In genomic region chr4:112145326-112145819, GRCh38 we compare ENCODE assay signal across 1 cellular context.
TF ChIP-seq lines count a peak whose summit lies in the region.

TSS of gene FAM241A (plus strand) at chr4:112145454. CDS start at chr4:112145581, 127 bp downstream.

TF ChIP-seq in K562, 482 proteins besides CTCF, POLR2A, EP300 and RAD21 (continued from another document and continues in another):
- no peak for TF ChIP-seq THRA (IDR thresholded peaks at IDR 0.05)
- TF ChIP-seq ZSCAN32 (CRISPR knock-in tag; IDR thresholded peaks at IDR 0.05), result 0 out of 2 replicates have a peak, but pooled peaks have one; percentile 12
- 0 out of 2 replicates have a peak, but pooled peaks have one; percentile 30 for TF ChIP-seq REST (CRISPR knock-in tag; IDR thresholded peaks at IDR 0.05; ENCODE audit: low read depth)
- TF ChIP-seq SP2 (IDR thresholded peaks at IDR 0.05; ENCODE audit: extremely low read depth, low read depth, low read length, poor library complexity, severe bottlenecking), result no peak
- TF ChIP-seq SMC3 (conservative IDR thresholded peaks at IDR 0.05; ENCODE audit: insufficient read depth, low read depth, low read length), result no peak
- TF ChIP-seq NFXL1 (CRISPR knock-in tag; IDR thresholded peaks at IDR 0.05), result no peak
- TF ChIP-seq ZNF124 (CRISPR knock-in tag; IDR thresholded peaks at IDR 0.05), result no peak
- TF ChIP-seq ZC3H8 (IDR thresholded peaks at IDR 0.05), result no peak
- no peak for TF ChIP-seq CHD2 (IDR thresholded peaks at IDR 0.05; ENCODE audit: low read depth, low read length)
- no peak for TF ChIP-seq YBX1 (IDR thresholded peaks at IDR 0.05)
- no peak for TF ChIP-seq SMARCC2 (IDR thresholded peaks at IDR 0.05; ENCODE audit: low read depth)
- TF ChIP-seq ZNF140 (CRISPR knock-in tag; IDR thresholded peaks at IDR 0.05), result no peak
- no peak for TF ChIP-seq RNF219 (CRISPR knock-in tag; IDR thresholded peaks at IDR 0.05)
- TF ChIP-seq ZNF41 (CRISPR knock-in tag; conservative IDR thresholded peaks at IDR 0.05), result no peak
- no peak for TF ChIP-seq SNRNP70 (optimal IDR thresholded peaks at IDR 0.05; ENCODE audit: low read depth, low read length)
- peak; percentile 45; the same call in 1 of the 2 replicates for TF ChIP-seq ETV5 (CRISPR knock-in tag; IDR thresholded peaks at IDR 0.05; ENCODE audit: low read depth)
- no peak for TF ChIP-seq ZNF589 (CRISPR knock-in tag; IDR thresholded peaks at IDR 0.05; ENCODE audit: low read depth)
- no peak for TF ChIP-seq ZNF644 (tag; IDR thresholded peaks at IDR 0.05; ENCODE audit: low read depth)
- TF ChIP-seq PCBP1 (IDR thresholded peaks at IDR 0.05; ENCODE audit: low read depth, low read length, poor library complexity, severe bottlenecking), result no peak
- no peak for TF ChIP-seq ELF1 (tag; IDR thresholded peaks at IDR 0.05)
- no peak for TF ChIP-seq SRF (CRISPR knock-in tag; IDR thresholded peaks at IDR 0.05)
- no peak for TF ChIP-seq SETDB1 (IDR thresholded peaks at IDR 0.05; ENCODE audit: low read length)
- no peak for TF ChIP-seq ZNF764 (CRISPR knock-in tag; IDR thresholded peaks at IDR 0.05; ENCODE audit: low read depth)
- TF ChIP-seq E2F8 (IDR thresholded peaks at IDR 0.05; ENCODE audit: low read depth, partially characterized antibody), result no peak
- no peak for TF ChIP-seq ZNF282 (CRISPR knock-in tag; IDR thresholded peaks at IDR 0.05)
- TF ChIP-seq ZNF121 (CRISPR knock-in tag; conservative IDR thresholded peaks at IDR 0.05), result no peak
- no peak for TF ChIP-seq SIX5 (IDR thresholded peaks at IDR 0.05; ENCODE audit: borderline replicate concordance in 1 of 2, insufficient read depth in 1 of 2, low read depth in 1 of 2, low read length in 2 of 2)
- no peak for TF ChIP-seq RAD51 (IDR thresholded peaks at IDR 0.05; ENCODE audit: borderline replicate concordance, low read depth)
- no peak for TF ChIP-seq HMG20B (CRISPR knock-in tag; IDR thresholded peaks at IDR 0.05)
- TF ChIP-seq DPF2 (IDR thresholded peaks at IDR 0.05), result no peak
- TF ChIP-seq COPS2 (conservative IDR thresholded peaks at IDR 0.05), result no peak
- 0 out of 2 replicates have a peak, but pooled peaks have one; percentile 39 for TF ChIP-seq MTA3 (IDR thresholded peaks at IDR 0.05; ENCODE audit: borderline replicate concordance)
- TF ChIP-seq ZNF551 (CRISPR knock-in tag; IDR thresholded peaks at IDR 0.05), result no peak
- no peak for TF ChIP-seq HDAC1 (IDR thresholded peaks at IDR 0.05)
- no peak for TF ChIP-seq NCOA2 (IDR thresholded peaks at IDR 0.05; ENCODE audit: partially characterized antibody in 2 of 2)
- TF ChIP-seq ZNF655 (CRISPR knock-in tag; IDR thresholded peaks at IDR 0.05), result no peak
- TF ChIP-seq ETS2 (tag; IDR thresholded peaks at IDR 0.05; ENCODE audit: borderline replicate concordance, poor library complexity, severe bottlenecking), result no peak
- TF ChIP-seq CBX1 (IDR thresholded peaks at IDR 0.05; ENCODE audit: low read depth), result no peak
- no peak for TF ChIP-seq CBX2 (IDR thresholded peaks at IDR 0.05; ENCODE audit: insufficient read depth, low read length, poor library complexity, severe bottlenecking)
- TF ChIP-seq XRCC5 (IDR thresholded peaks at IDR 0.05; ENCODE audit: low read depth, low read length), result no peak
- TF ChIP-seq CREBBP (IDR thresholded peaks at IDR 0.05; ENCODE audit: low read depth, low read length), result no peak
- TF ChIP-seq THRAP3 (IDR thresholded peaks at IDR 0.05; ENCODE audit: borderline replicate concordance), result no peak
- TF ChIP-seq MYBL2 (IDR thresholded peaks at IDR 0.05; ENCODE audit: low read depth), result no peak
- no peak for TF ChIP-seq MYBL2 (CRISPR knock-in tag; IDR thresholded peaks at IDR 0.05; ENCODE audit: borderline replicate concordance)
- TF ChIP-seq KLF1 (tag; IDR thresholded peaks at IDR 0.05), result no peak
- no peak for TF ChIP-seq ZNF668 (CRISPR knock-in tag; IDR thresholded peaks at IDR 0.05)
- no peak for TF ChIP-seq MBD2 (IDR thresholded peaks at IDR 0.05; ENCODE audit: borderline replicate concordance, low read depth)
- TF ChIP-seq ZNF217 (CRISPR knock-in tag; IDR thresholded peaks at IDR 0.05), result no peak
- no peak for TF ChIP-seq BACH1 (tag; IDR thresholded peaks at IDR 0.05)
- TF ChIP-seq CHD4 (IDR thresholded peaks at IDR 0.05; ENCODE audit: insufficient read depth, insufficient replicate concordance, low read depth, low read length, poor library complexity, severe bottlenecking), result no peak
- TF ChIP-seq KAT8 (IDR thresholded peaks at IDR 0.05; ENCODE audit: low read depth), result no peak
- peak; percentile 94 for TF ChIP-seq CTBP1 (IDR thresholded peaks at IDR 0.05; ENCODE audit: borderline replicate concordance)
- TF ChIP-seq ZBTB33 (CRISPR knock-in tag; IDR thresholded peaks at IDR 0.05), result no peak
- no peak for TF ChIP-seq ZNF224 (CRISPR knock-in tag; IDR thresholded peaks at IDR 0.05)
- TF ChIP-seq MXI1 (IDR thresholded peaks at IDR 0.05; ENCODE audit: low read depth, low read length), result 0 out of 2 replicates have a peak, but pooled peaks have one; percentile 36
- no peak for TF ChIP-seq TBL1XR1 (IDR thresholded peaks at IDR 0.05; ENCODE audit: low read length in 2 of 2)
- no peak for TF ChIP-seq MCM7 (IDR thresholded peaks at IDR 0.05)
- 0 out of 2 replicates have a peak, but pooled peaks have one; percentile 22 for TF ChIP-seq TCF7 (IDR thresholded peaks at IDR 0.05; ENCODE audit: borderline replicate concordance)
- no peak for TF ChIP-seq BCLAF1 (IDR thresholded peaks at IDR 0.05; ENCODE audit: borderline replicate concordance in 1 of 2, control insufficient read depth in 1 of 2, low read depth in 2 of 2, low read length in 1 of 2)
